18 cellular contexts compared by ENCODE assay signal in the genomic region with DNA sequence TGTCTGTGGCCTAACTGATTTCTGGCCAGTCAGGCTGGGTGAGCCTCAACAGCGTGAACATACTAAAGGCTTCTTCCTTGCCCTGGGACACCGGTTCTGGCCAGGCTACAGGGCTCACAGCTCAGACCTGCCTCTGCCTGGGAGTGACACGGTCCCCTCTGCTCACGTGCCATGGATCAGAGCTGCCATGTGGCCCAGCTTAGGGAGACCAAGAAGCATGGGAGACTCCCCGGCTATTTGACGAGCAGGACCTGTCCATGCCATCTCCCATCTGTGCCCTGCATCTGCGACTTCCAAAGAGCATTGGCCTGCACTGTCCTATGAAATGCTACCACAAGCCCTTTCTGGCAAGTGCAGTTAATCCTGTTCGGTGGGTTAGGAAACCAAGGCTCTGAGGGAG.
"Had no signal": no experiment of that assay in that cellular context is flagged by ENCODE, and none has a peak within 500 bp of the region (broad histone marks: within the 10 kb centered on the region; RNA-seq: fewer than 3 reads in every experiment).

No MANE protein-coding gene starts in this region.

- H3K27me3 Mint-ChIP-seq: brain, progenitor cell of endocrine pancreas had no signal

- H3K4me3 Mint-ChIP-seq: brain; dendritic cell treated with granulocyte-macrophage colony-stimulating factor and Interleukin-4, amounts not matched to agents 40 ng/mL and 50 ng/mL, for 4 days; naive B cell had no signal

- H3K36me3 Mint-ChIP-seq: naive B cell had no signal

- H3K36me3 ChIP-seq: heart right ventricle, right atrium auricular region, transverse colon, vagina had no signal

- H3K4me3 ChIP-seq: heart right ventricle, lung, right atrium auricular region, transverse colon, vagina had no signal

- H3K4me1 Mint-ChIP-seq: naive B cell had no signal

- H3K4me1 ChIP-seq: heart right ventricle, right atrium auricular region, transverse colon, vagina had no signal

- ATAC-seq: activated naive CD4-positive, alpha-beta T cell treated with anti-CD3 and anti-CD28 coated beads, Interleukin-2, amount 50 U/mL, for 72 hours; heart right ventricle had no signal

- DNase-seq: activated CD4-positive, alpha-beta T cell treated with anti-CD3 and anti-CD28 coated beads, Interleukin-2, amount 50 U/mL, for 1 hour; activated CD4-positive, CD25-positive, alpha-beta regulatory T cell; activated T-cell treated with anti-CD3 and anti-CD28 coated beads for 4 hours; amygdala; cerebellar nuclear complex; heart right ventricle; naive B cell; nucleus accumbens; small intestine; transverse colon had no signal

- H3K27ac Mint-ChIP-seq: activated naive CD4-positive, alpha-beta T cell treated with anti-CD3 and anti-CD28 coated beads, Interleukin-2, amount 50 U/mL, for 72 hours; activated T-helper 2 cell treated with anti-CD3 and anti-CD28 coated beads, Interferon-gamma antibody, Interleukin-2, Interleukin-4, amounts not matched to agents 10 μg/mL and 5 μg/mL and 100 μg/mL, durations not matched to agents 14 hours and 24 hours and 36 hours; dendritic cell treated with granulocyte-macrophage colony-stimulating factor and Interleukin-4, amounts not matched to agents 40 ng/mL and 50 ng/mL, for 4 days; naive B cell; progenitor cell of endocrine pancreas had no signal

- H3K9me3 Mint-ChIP-seq: activated naive CD4-positive, alpha-beta T cell treated with anti-CD3 and anti-CD28 coated beads, Interleukin-2, amount 50 U/mL, for 72 hours; dendritic cell treated with granulocyte-macrophage colony-stimulating factor and Interleukin-4, amounts not matched to agents 40 ng/mL and 50 ng/mL, for 4 days had no signal

- H3K9me3 ChIP-seq: right atrium auricular region, transverse colon, vagina had no signal

- H3K27me3 ChIP-seq: right atrium auricular region, transverse colon, vagina had no signal

- H3K27ac ChIP-seq: heart right ventricle, right atrium auricular region, transverse colon, vagina had no signal
